20 cellular contexts compared by ENCODE assay signal in the genomic region with DNA sequence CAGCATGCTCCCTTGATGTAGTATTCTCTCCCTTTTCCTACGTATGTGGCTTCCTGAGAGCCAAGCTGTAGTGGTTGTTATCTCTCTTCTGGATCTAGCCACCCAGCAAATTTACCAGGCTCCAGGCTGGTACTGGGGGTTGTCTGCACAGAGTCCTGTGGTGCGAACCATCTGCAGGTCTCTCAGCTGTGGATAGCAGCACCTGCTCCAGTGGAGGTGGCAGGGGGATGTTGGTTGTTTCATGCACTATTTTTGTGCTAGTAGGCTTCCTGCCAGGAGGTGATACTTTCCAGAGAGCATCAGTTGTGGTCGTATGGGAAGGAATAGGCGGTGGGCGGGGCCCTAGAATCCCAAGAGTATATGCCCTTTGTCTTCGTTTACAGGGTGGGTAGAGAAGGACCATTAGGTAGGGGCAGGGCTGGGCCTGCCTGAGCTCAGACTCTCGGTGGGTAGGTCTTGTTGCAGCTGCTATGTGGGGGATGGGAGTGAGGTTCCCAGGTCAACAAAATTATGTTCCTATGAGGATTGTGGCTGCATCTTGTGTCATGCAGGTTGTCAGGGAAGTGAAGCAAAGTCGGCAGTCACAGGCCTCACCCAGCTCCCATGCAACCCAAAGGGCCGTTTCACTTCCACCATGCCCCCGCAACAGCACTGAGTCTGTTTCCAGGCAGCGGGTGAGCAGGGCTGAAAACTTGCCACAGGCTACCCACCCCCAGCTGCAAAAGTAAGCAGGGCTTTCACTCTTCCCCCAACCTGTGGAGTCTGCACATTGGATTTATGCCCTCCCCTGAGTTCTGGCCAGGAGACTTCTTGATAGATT.
DNase-seq lines count a peak whose midpoint lies in the region; ATAC-seq and TF ChIP-seq lines count a peak whose summit lies in the region.
"Had no signal": no experiment of that assay in that cellular context is flagged by ENCODE, and none has a peak within 500 bp of the region (broad histone marks: within the 10 kb centered on the region; RNA-seq: fewer than 3 reads in every experiment).

No MANE protein-coding gene starts in this region.

- H3F3A ChIP-seq in neural progenitor cell (ENCODE audit: low read depth): no peaks in the 10 kb centered on the region

- peaks cover 3% of the 10 kb centered on the region for H3K4me1 Mint-ChIP-seq in neural progenitor cell
- H3K4me1 Mint-ChIP-seq: activated naive CD4-positive, alpha-beta T cell treated with anti-CD3 and anti-CD28 coated beads, Interleukin-2, amount 50 U/mL, for 24 hours; mesothelial cell of epicardium had no signal

- H3K4me3 Mint-ChIP-seq in neural progenitor cell: no peak overlapping the region
- H3K4me3 Mint-ChIP-seq: activated naive CD4-positive, alpha-beta T cell treated with anti-CD3 and anti-CD28 coated beads, Interleukin-2, amount 50 U/mL, for 24 hours; mesothelial cell of epicardium had no signal

- no peaks in the 10 kb centered on the region for H3K27me3 Mint-ChIP-seq in neural progenitor cell (ENCODE audit: insufficient read depth, low read depth)

- no peak overlapping the region for H3K4me2 ChIP-seq in neural progenitor cell

- TF ChIP-seq CTCF in neural progenitor cell (IDR thresholded peaks at IDR 0.05): no peak

- no peak overlapping the region for H3K9ac ChIP-seq in neural progenitor cell

- H2AFZ ChIP-seq in neural progenitor cell (replicated peaks): peak overlapping the region; percentile 63

- no peak overlapping the region for H3K4me3 ChIP-seq in neural progenitor cell
- H3K4me3 ChIP-seq: upper lobe of left lung had no signal

- H3K36me3 ChIP-seq in neural progenitor cell: no peaks in the 10 kb centered on the region
- H3K36me3 ChIP-seq: upper lobe of left lung had no signal

- H3K27ac ChIP-seq in neural progenitor cell: no peak overlapping the region
- H3K27ac ChIP-seq: 22Rv1, upper lobe of left lung had no signal

- H3K9me3 ChIP-seq in neural progenitor cell (ENCODE audit: low read depth): no peaks in the 10 kb centered on the region

- DNase-seq in DMS 273 (lab: John Stamatoyannopoulos, UW; ENCODE audit: unreplicated experiment) (peak; percentile 34), DMS 273 treated with DMSO at 0.1 percent for 48 hours (lab: John Stamatoyannopoulos, UW) (no peak), NCI-H128 (lab: John Stamatoyannopoulos, UW; ENCODE audit: unreplicated experiment) (peak; percentile 68), NCI-H748 treated with DMSO at 0.1 percent for 48 hours (lab: John Stamatoyannopoulos, UW) (peak; percentile 43), neural progenitor cell (ENCODE audit: low spot score) (no peak)
- DNase-seq: activated CD4-positive, alpha-beta T cell treated with anti-CD3 and anti-CD28 coated beads, Interleukin-2, amount 50 U/mL, for 4 hours; activated T-cell treated with anti-CD3 and anti-CD28 coated beads, Interleukin-2, amount 50 U/mL, for 1 hour; C1 segment of cervical spinal cord; foreskin melanocyte; left colon; NCI-H526 treated with DMSO at 0.1 percent for 48 hours; retina; stimulated activated naive CD4-positive, alpha-beta T cell; upper lobe of left lung had no signal

- no peaks in the 10 kb centered on the region for H3K4me1 ChIP-seq in neural progenitor cell
- H3K4me1 ChIP-seq: upper lobe of left lung had no signal

- no peaks in the 10 kb centered on the region for H3K27me3 ChIP-seq in neural progenitor cell
- H3K27me3 ChIP-seq: upper lobe of left lung had no signal

- H4K20me1 ChIP-seq in neural progenitor cell (ENCODE audit: low read depth): no peaks in the 10 kb centered on the region

- ATAC-seq in esophagus mucosa (no peak), GM18858 (IDR thresholded peaks at IDR 0.05; ENCODE audit: unreplicated experiment) (no peak), HG03108 (IDR thresholded peaks at IDR 0.05; ENCODE audit: unreplicated experiment) (no peak)
- ATAC-seq: left colon had no signal

- H3K9me3 Mint-ChIP-seq in neural progenitor cell: peaks cover 4% of the 10 kb centered on the region

- no peak overlapping the region for H3K27ac Mint-ChIP-seq in neural progenitor cell
- H3K27ac Mint-ChIP-seq: activated naive CD4-positive, alpha-beta T cell treated with anti-CD3 and anti-CD28 coated beads, Interleukin-2, amount 50 U/mL, for 24 hours; mesothelial cell of epicardium had no signal

- no peaks in the 10 kb centered on the region for H3K36me3 Mint-ChIP-seq in neural progenitor cell

- no peaks in the 10 kb centered on the region for H3K79me2 ChIP-seq in neural progenitor cell (ENCODE audit: low read depth)

Comparison
In these comparisons a context has a peak if more than half of its experiments do, and no peak if none do; other contexts are left out.
1. DNase-seq: peak in DMS 273 (single experiment), NCI-H128 (single experiment) and NCI-H748 treated with DMSO at 0.1 percent for 48 hours (single experiment); none in DMS 273 treated with DMSO at 0.1 percent for 48 hours (single experiment) and neural progenitor cell (single experiment).